11 cellular contexts compared by ENCODE assay signal in genomic region chr11:18728658-18729057, GRCh38. TPM values are rescaled to one million over a fixed set of nuclear protein-coding genes. Genes with fewer than 3 reads are reported as not detected.
"Had no signal": no experiment of that assay in that cellular context is flagged by ENCODE, and none has a peak within 500 bp of the region (broad histone marks: within the 10 kb centered on the region; RNA-seq: fewer than 3 reads in every experiment).

No MANE protein-coding gene starts in this region.

- H3K9me3 Mint-ChIP-seq: GM23338, HFFc6, IgD-negative memory B cell had no signal

- H3K4me1 ChIP-seq: HAP-1 had no signal

- DNase-seq: H7, HFFc6, KBM-7 had no signal

- H3K9me3 ChIP-seq: HAP-1 had no signal

- H3K36me3 ChIP-seq: HAP-1 had no signal

- H3K27ac Mint-ChIP-seq: GM23338, HFFc6, IgD-negative memory B cell had no signal

- H3K4me3 ChIP-seq: GM23338, HAP-1 had no signal

- H3K4me3 Mint-ChIP-seq: GM23338, HFFc6, IgD-negative memory B cell had no signal

- H3K27me3 Mint-ChIP-seq: IgD-negative memory B cell had no signal

- FAIRE-seq: HepG2 had no signal

- H3K27ac ChIP-seq: HL-60 had no signal

- ATAC-seq: GM23338, HCT116, HepG2 had no signal

- H2AFZ ChIP-seq: GM23338 had no signal

- H3K4me2 ChIP-seq: GM23338 had no signal

RNA-seq across cellular contexts. Expression of gene IGSF22, which starts 2.7 kb away (rescaled TPM):
- total RNA-seq: GM23338, H4, HepG2, HFFc6, HT1080 had no signal
- polyA plus RNA-seq: HepG2 had no signal
